8 cellular contexts compared by ENCODE assay signal in the genomic region with DNA sequence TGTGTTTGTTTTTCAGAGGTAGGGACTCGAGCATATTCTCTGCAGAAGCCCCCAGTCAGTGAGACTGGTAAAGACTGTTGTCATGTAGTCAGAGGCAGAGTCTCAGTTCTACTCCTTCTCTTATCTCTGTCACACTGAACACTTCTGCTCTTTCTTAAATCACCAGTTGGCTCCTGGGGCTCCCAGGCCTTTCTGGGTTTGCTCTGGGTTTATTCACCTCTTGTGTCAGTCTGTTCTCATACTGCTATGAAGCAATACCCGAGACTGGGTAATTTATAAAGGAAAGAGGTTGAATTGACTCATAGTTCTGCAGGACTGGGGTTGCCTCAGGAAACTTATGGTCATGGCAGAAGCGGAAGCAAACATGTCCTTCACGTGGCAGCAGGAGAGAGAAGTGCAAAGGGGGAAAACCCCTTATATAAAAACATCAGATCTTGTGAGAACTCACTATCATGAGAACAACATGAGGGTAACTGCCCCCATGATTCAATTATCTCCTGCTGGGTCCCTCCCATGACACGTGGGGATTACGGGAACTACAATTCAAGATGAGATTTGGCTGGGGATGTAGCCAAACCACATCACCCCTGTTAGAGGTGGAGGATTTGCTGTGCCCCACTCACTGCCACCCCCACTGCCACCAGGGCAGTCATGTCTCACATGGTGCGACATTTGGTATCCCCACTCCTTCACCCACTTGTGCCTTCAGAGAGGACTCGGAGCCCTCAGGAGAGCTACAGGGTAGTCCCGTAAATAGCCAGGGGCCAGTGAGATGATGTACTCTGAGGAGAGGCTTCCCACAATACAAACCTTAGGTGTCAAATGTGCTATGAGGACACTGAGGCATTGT. TPM values are rescaled to one million over a fixed set of nuclear protein-coding genes. Genes with fewer than 3 reads are reported as not detected.
DNase-seq lines count a peak whose midpoint lies in the region; ATAC-seq, FAIRE-seq and TF ChIP-seq lines count a peak whose summit lies in the region.

No MANE protein-coding gene starts in this region.

- no peak for TF ChIP-seq POLR2A in HepG2 (IDR thresholded peaks at IDR 0.05; ENCODE audit: insufficient read depth in 1 of 2, low read depth in 2 of 2, low read length in 2 of 2)

- H3K27ac ChIP-seq in liver (ENCODE audit: low read depth in 1 of 2, low read length in 2 of 2): peak overlapping the region; percentile 42 to 44
- H3K27ac ChIP-seq in HepG2 (ENCODE audit: extremely low read length, insufficient read depth, low read length): no peak overlapping the region

- H3K4me2 ChIP-seq in HepG2 (ENCODE audit: low read depth, low read length): no peak overlapping the region

- peak overlapping the region; percentile 38 for H3K4me3 Mint-ChIP-seq in activated CD4-positive, alpha-beta memory T cell treated with anti-CD3 and anti-CD28 coated beads for 36 hours

- ATAC-seq in HepG2 (no peak), HG03558 (IDR thresholded peaks at IDR 0.05; ENCODE audit: extremely low read depth, unreplicated experiment) (peak; percentile 58)

- no peaks in the 10 kb centered on the region for H3K36me3 ChIP-seq in liver (ENCODE audit: control insufficient read depth in 4 of 4, insufficient read depth in 3 of 4, low read depth in 1 of 4, low read length in 3 of 4)
- H3K36me3 ChIP-seq in HepG2 (replicated peaks in 1 of 2; ENCODE audit: control insufficient read depth in 1 of 2, insufficient read depth in 2 of 2, low read length in 2 of 2): no peaks in the 10 kb centered on the region

- no peak for DNase-seq in HepG2 (ENCODE audit: low spot score)
- DNase-seq in activated CD4-positive, alpha-beta memory T cell treated with anti-CD3 and anti-CD28 coated beads for 36 hours: peak; percentile 87
- peak; percentile 81 for DNase-seq in fibroblast of peridontal ligament (ENCODE audit: extremely low read depth)
- DNase-seq in stimulated activated CD4-positive, alpha-beta T cell treated with anti-CD3 and anti-CD28 coated beads, Interleukin-4, amount 100 ng/mL, for 48 hours (ENCODE audit: low read depth in 2 of 2): peak; percentile 34 to 64
- no peak for DNase-seq in urothelium cell line (ENCODE audit: low spot score)
- no peak for DNase-seq in NCI-H82 treated with DMSO at 0.1 percent for 48 hours (lab: John Stamatoyannopoulos, UW; ENCODE audit: unreplicated experiment)

- no peaks in the 10 kb centered on the region for H3K27me3 Mint-ChIP-seq in activated CD4-positive, alpha-beta memory T cell treated with anti-CD3 and anti-CD28 coated beads for 36 hours

- FAIRE-seq in HepG2 (lab: Jason Lieb, UNC): no peak
- no peak for FAIRE-seq in urothelium cell line (lab: Jason Lieb, UNC)

- no peaks in the 10 kb centered on the region for H3K27me3 ChIP-seq in liver (ENCODE audit: control insufficient read depth in 4 of 4, insufficient read depth in 4 of 4, low read length in 3 of 4)
- peaks cover 0 to 22% of the 10 kb centered on the region in 2 experiments; a peak in 2 of 5 replicates for H3K27me3 ChIP-seq in HepG2 (ENCODE audit: control insufficient read depth in 1 of 2, insufficient read depth in 2 of 2, low read length in 2 of 2)

- H2AFZ ChIP-seq in HepG2 (ENCODE audit: low read length): no peak overlapping the region

- POLR2A ChIA-PET in HepG2 (lab: Yijun Ruan, JAX): no interaction called here
- POLR2A ChIA-PET in activated CD4-positive, alpha-beta memory T cell treated with anti-CD3 and anti-CD28 coated beads for 36 hours (lab: Charles Lee): interaction anchor here (1.3 to 3.0 kb wide), 2 partner anchors 11 to 35 kb away, joined by 5 to 20 read pairs; no protein-coding TSS in a partner anchor

- TF ChIP-seq EP300 in HepG2 (IDR thresholded peaks at IDR 0.05; ENCODE audit: low read depth in 2 of 2, low read length in 2 of 2): no peak
- TF ChIP-seq EP300 in HepG2 (CRISPR knock-in tag; IDR thresholded peaks at IDR 0.05; ENCODE audit: borderline replicate concordance): no peak

- H3K9ac ChIP-seq in liver (ENCODE audit: low read depth in 1 of 2, low read length in 2 of 2): no peak overlapping the region
- H3K9ac ChIP-seq in HepG2 (ENCODE audit: insufficient read depth, low read depth, low read length): no peak overlapping the region

- peaks cover 5% of the 10 kb centered on the region for H3K36me3 Mint-ChIP-seq in activated CD4-positive, alpha-beta memory T cell treated with anti-CD3 and anti-CD28 coated beads for 36 hours

- TF ChIP-seq RAD21 in liver (IDR thresholded peaks at IDR 0.05): peak; percentile 15 to 31
- no peak for TF ChIP-seq RAD21 in HepG2 (CRISPR knock-in tag; IDR thresholded peaks at IDR 0.05)

- peak overlapping the region; percentile 94 for H3K27ac Mint-ChIP-seq in activated CD4-positive, alpha-beta memory T cell treated with anti-CD3 and anti-CD28 coated beads for 36 hours

- H3K4me1 ChIP-seq in liver (ENCODE audit: control insufficient read depth in 4 of 4, insufficient read depth in 4 of 4, low read length in 3 of 4) (no peaks in the 10 kb centered on the region), HepG2 (ENCODE audit: insufficient read depth, low read length) (no peaks in the 10 kb centered on the region)

- H3K9me3 Mint-ChIP-seq in activated CD4-positive, alpha-beta memory T cell treated with anti-CD3 and anti-CD28 coated beads for 36 hours: no peaks in the 10 kb centered on the region

- no peaks in the 10 kb centered on the region for H3K79me2 ChIP-seq in HepG2 (ENCODE audit: insufficient read depth, low read length)

- H3K9me3 ChIP-seq in liver (ENCODE audit: control insufficient read depth in 4 of 4, low read length in 3 of 4) (no peaks in the 10 kb centered on the region), HepG2 (ENCODE audit: low read length) (no peaks in the 10 kb centered on the region)

- H3K4me3 ChIP-seq in liver (ENCODE audit: low read depth in 1 of 3, low read length in 3 of 3): no peak overlapping the region
- no peak overlapping the region for H3K4me3 ChIP-seq in HepG2 (replicated peaks in 1 of 3; ENCODE audit: insufficient read depth in 1 of 3, low read depth in 2 of 3, low read length in 3 of 3)

- no TSS peak for BruUV-seq in HepG2 (replicated peaks; lab: Mats Ljungman, UMichigan)

- no peak for TF ChIP-seq CTCF in liver (IDR thresholded peaks at IDR 0.05; ENCODE audit: low read depth, low read length, missing input control)
- no peak for TF ChIP-seq CTCF in HepG2 (CRISPR knock-in tag; IDR thresholded peaks at IDR 0.05)

- CTCF ChIA-PET in HepG2 (lab: Yijun Ruan, JAX; ENCODE audit: low intra/inter-chr PET ratio, low total read pairs): no interaction called here
- CTCF ChIA-PET in activated CD4-positive, alpha-beta memory T cell treated with anti-CD3 and anti-CD28 coated beads for 36 hours (lab: Charles Lee): interaction anchor here (0.7 to 1.5 kb wide), 3 partner anchors 8 to 242 kb away, joined by 3 read pairs; no protein-coding TSS in a partner anchor

- in situ Hi-C loops in HepG2 (cut with HindIII; ENCODE audit: extremely low pct_ligation_motif_present, low pct_unique_long_range_greater_than_20kb): no loop called here

- intact Hi-C loops in HepG2 (cut with micrococcal nuclease; ENCODE audit: unreplicated experiment): no loop called here
- intact Hi-C loops in activated CD4-positive, alpha-beta memory T cell treated with anti-CD3 and anti-CD28 coated beads for 36 hours (cut with micrococcal nuclease): loop anchor here (1.0 to 5.0 kb wide), 13 partner anchors 10 to 258 kb away; a partner anchor contains a TSS

- WGBS in liver: 76% methylated on average over 9 of the region's 9 CpGs
- WGBS in HepG2 (ENCODE audit: low lambda C conversion rate): 26% methylated on average over 9 of the region's 9 CpGs

- peaks cover 67% of the 10 kb centered on the region for H3K4me1 Mint-ChIP-seq in activated CD4-positive, alpha-beta memory T cell treated with anti-CD3 and anti-CD28 coated beads for 36 hours (ENCODE audit: low read depth)

- H4K20me1 ChIP-seq in HepG2 (ENCODE audit: insufficient read depth, low read length): no peaks in the 10 kb centered on the region

TF ChIP-seq in liver, 16 proteins besides CTCF, POLR2A, EP300 and RAD21:
- TF ChIP-seq HNF4G (IDR thresholded peaks at IDR 0.05): no peak
- peak; percentile 18 to 38 for TF ChIP-seq RXRA (IDR thresholded peaks at IDR 0.05)
- TF ChIP-seq SP1 (IDR thresholded peaks at IDR 0.05): peak; percentile 9
- peak in 1 of 2 donors; percentile 34 for TF ChIP-seq JUND (IDR thresholded peaks at IDR 0.05)

TF ChIP-seq in HepG2, 621 proteins besides CTCF, POLR2A, EP300 and RAD21 (continues in another document):
- no peak for TF ChIP-seq FOXC1 (CRISPR knock-in tag; IDR thresholded peaks at IDR 0.05; ENCODE audit: borderline replicate concordance)

RNA-seq across cellular contexts. Expression of a gene that starts 35.9 kb away (rescaled TPM):
- total RNA-seq in liver: 1 to 10 TPM; 2.5 to 3.8 TPM
- polyA plus RNA-seq in liver: 1 to 10 TPM; 2.7 to 4.1 TPM
- not detected in 2 replicates for total RNA-seq in HepG2 (2016; rRNA removed; fragmentation: Illumina TruSeq; extraction: Trizol)
- total RNA-seq in HepG2 (2016; cell fraction: cytosol; rRNA removed; fragmentation: Illumina TruSeq; extraction: Trizol; ENCODE audit: low read depth): not detected in 2 replicates
- not detected in 2 replicates for total RNA-seq in HepG2 (2016; cell fraction: insoluble cytoplasmic fraction; rRNA removed; fragmentation: Illumina TruSeq; extraction: Trizol)
- not detected in 2 replicates for total RNA-seq in HepG2 (2016; cell fraction: membrane; rRNA removed; fragmentation: Illumina TruSeq; extraction: Trizol)
- not detected in 2 replicates for total RNA-seq in HepG2 (2016; cell fraction: nucleus; rRNA removed; fragmentation: Illumina TruSeq; extraction: Trizol)
- 0.01 TPM in 1 of 2 replicates, not detected in the other for polyA plus RNA-seq in HepG2 (2011; rRNA removed)
- 0.07 and 0.10 TPM in 2 replicates for polyA plus RNA-seq in HepG2 (2011; cell fraction: cytosol; rRNA removed)
- polyA plus RNA-seq in HepG2 (2011; cell fraction: nucleus; rRNA removed): not detected in 2 replicates
- not detected in 2 replicates for polyA plus RNA-seq in HepG2 (2012)
- polyA plus RNA-seq in HepG2 (2016; cell fraction: cytosol; fragmentation: Illumina TruSeq; extraction: Trizol; ENCODE audit: low read depth): not detected in 2 replicates
- 0.04 TPM in 1 of 2 replicates, not detected in the other for polyA plus RNA-seq in HepG2 (2016; cell fraction: insoluble cytoplasmic fraction; fragmentation: Illumina TruSeq; extraction: Trizol; ENCODE audit: low read depth)
- polyA plus RNA-seq in HepG2 (2016; cell fraction: membrane; fragmentation: Illumina TruSeq; extraction: Trizol; ENCODE audit: low read depth): 0.05 TPM in 1 of 2 replicates, not detected in the other
- not detected in 2 replicates for polyA plus RNA-seq in HepG2 (2016; cell fraction: nucleus; fragmentation: Illumina TruSeq; extraction: Trizol; ENCODE audit: insufficient read depth, low read depth)
- polyA minus RNA-seq in HepG2 (2011; rRNA and poly(A)+ RNA removed; ENCODE audit: low replicate concordance): 4.4 TPM in 1 of 2 replicates, not detected in the other
- not detected in 2 replicates for polyA minus RNA-seq in HepG2 (2011; cell fraction: cytosol; rRNA and poly(A)+ RNA removed)
- polyA minus RNA-seq in HepG2 (2011; cell fraction: nucleus; rRNA and poly(A)+ RNA removed): not detected in 2 replicates
- 10 to 100 TPM; 24.0 to 24.8 TPM for total RNA-seq in activated CD4-positive, alpha-beta memory T cell treated with anti-CD3 and anti-CD28 coated beads for 36 hours

Comparison
In these comparisons a context has a peak if more than half of its experiments do, and no peak if none do; other contexts are left out.
1. DNase-seq: peak in activated CD4-positive, alpha-beta memory T cell treated with anti-CD3 and anti-CD28 coated beads for 36 hours (single experiment), fibroblast of peridontal ligament (single experiment) and stimulated activated CD4-positive, alpha-beta T cell treated with anti-CD3 and anti-CD28 coated beads, Interleukin-4, amount 100 ng/mL, for 48 hours (2 of 2); none in HepG2 (single experiment), urothelium cell line (single experiment) and NCI-H82 treated with DMSO at 0.1 percent for 48 hours (single experiment).
2. RNA of a gene that starts 35.9 kb away (total RNA-seq): 24.0 to 24.8 TPM in activated CD4-positive, alpha-beta memory T cell treated with anti-CD3 and anti-CD28 coated beads for 36 hours; 2.5 to 3.8 TPM in liver and not detected in HepG2; every median in the first group is over 4 times any median in the second.